ENCODE assay signal across 8 cellular contexts in genomic region chr3:42652611-42653302, GRCh38. TPM values are rescaled to one million over a fixed set of nuclear protein-coding genes. Genes with fewer than 3 reads are reported as not detected.
DNase-seq lines count a peak whose midpoint lies in the region; ATAC-seq and TF ChIP-seq lines count a peak whose summit lies in the region.

No MANE protein-coding gene starts in this region.

- H3K27me3 ChIP-seq in adrenal gland, result no peaks in the 10 kb centered on the region

- TF ChIP-seq POLR2A in adrenal gland (IDR thresholded peaks at IDR 0.05), result peak; percentile 62 to 88

- no peaks in the 10 kb centered on the region for H3K9me3 ChIP-seq in adrenal gland (replicated peaks in 1 of 3)

- peak; percentile 71 for DNase-seq in GDM1 (lab: John Stamatoyannopoulos, UW)
- peak; percentile 78 for DNase-seq in LoVo (ENCODE audit: low spot score)
- peak; percentile 40 to 83 (median 73) for DNase-seq in adrenal gland
- DNase-seq in left ventricle myocardium superior, result peak; percentile 67
- peak; percentile 55 for DNase-seq in putamen (ENCODE audit: low spot score)
- no peak for DNase-seq in NCI-H1436 treated with DMSO at 0.1 percent for 48 hours (lab: John Stamatoyannopoulos, UW)
- DNase-seq in NCI-H1436 (lab: John Stamatoyannopoulos, UW), result no peak

- H3K36me3 ChIP-seq in adrenal gland (replicated peaks in 1 of 2), result peaks cover 0 to 12% of the 10 kb centered on the region in 2 donors

- peak; percentile 56 for ATAC-seq in GM21723 (IDR thresholded peaks at IDR 0.05; ENCODE audit: unreplicated experiment)
- peak; percentile 30 for ATAC-seq in left ventricle myocardium superior

- H3K4me3 ChIP-seq in adrenal gland, result peak overlapping the region in 2 of 4 donors; percentile 58 to 86

- TF ChIP-seq CTCF in adrenal gland (IDR thresholded peaks at IDR 0.05), result no peak

- peak overlapping the region in 4 of 5 donors; percentile 27 to 94 (median 80) for H3K27ac ChIP-seq in adrenal gland

- peaks cover 36 to 45% of the 10 kb centered on the region in 2 donors for H3K4me1 ChIP-seq in adrenal gland (replicated peaks in 1 of 2)

- 28 to 36% (median 33%) methylated on average over 6 to 7 of the region's 7 CpGs for WGBS in adrenal gland, 4 donors

- intact Hi-C loops in adrenal gland (cut with DNase I), result loop anchor here (5.0 to 10.0 kb wide), 2 partner anchors 48 to 50 kb away; partner anchors contain the start of gene NKTR (in 2 of the 2)
- intact Hi-C loops in left ventricle myocardium superior (cut with micrococcal nuclease), result no loop called here

RNA-seq across cellular contexts. Expression of gene ZBTB47, which starts 0.7 kb away (rescaled TPM):
- 10 to 100 TPM; 21.6 to 39.4 (median 30.1) TPM for total RNA-seq in adrenal gland
- 10 to 100 TPM in 2 of 3 donors, 1 to 10 TPM in 1; 7.0 to 23.6 (median 13.3) TPM for polyA plus RNA-seq in adrenal gland
- 90.5 TPM for total RNA-seq in left ventricle myocardium superior

RNA-seq across cellular contexts. Expression of gene KLHL40, which starts 32.6 kb away (rescaled TPM):
- total RNA-seq in adrenal gland, result under 1 TPM in 2 of 8 donors, not detected in 6; 0.11 to 0.54 TPM
- under 1 TPM in 1 of 3 donors, not detected in 2; 0.03 TPM for polyA plus RNA-seq in adrenal gland
- 0.12 TPM for total RNA-seq in left ventricle myocardium superior

RNA-seq across cellular contexts. Expression of gene HHATL, which starts 49.8 kb away (rescaled TPM):
- total RNA-seq in adrenal gland (1 to 10 TPM in 2 of 8 donors, under 1 TPM in 5, not detected in 1; 0.18 to 4.5 (median 0.71) TPM), left ventricle myocardium superior (463 TPM)
- polyA plus RNA-seq in adrenal gland, result 1 to 10 TPM in 1 of 3 donors, under 1 TPM in 1, not detected in 1; 0.94 to 3.0 TPM

RNA-seq across cellular contexts. Expression of gene NKTR, which starts 52.3 kb away (rescaled TPM):
- total RNA-seq in adrenal gland, result 100 to 1,000 TPM in 2 of 8 donors, 10 to 100 TPM in 6; 12.7 to 114 (median 49.4) TPM
- polyA plus RNA-seq in adrenal gland, result 10 to 100 TPM; 34.3 to 64.7 (median 47.5) TPM
- 23.6 TPM for total RNA-seq in left ventricle myocardium superior

Comparison
In these comparisons a context has a peak if more than half of its experiments do, and no peak if none do; other contexts are left out.
1. DNase-seq: peak in GDM1 (single experiment), LoVo (single experiment), adrenal gland (7 of 7), left ventricle myocardium superior (single experiment) and putamen (single experiment); none in NCI-H1436 treated with DMSO at 0.1 percent for 48 hours (single experiment) and NCI-H1436 (single experiment).
2. RNA of gene HHATL, which starts 49.8 kb away (total RNA-seq): 463 TPM in left ventricle myocardium superior (single experiment); 0.18 to 4.5 TPM in adrenal gland; every median in the first group is over 10 times any median in the second.